ENCODE assay signal across 8 cellular contexts in genomic region chr12:113196996-113197395, GRCh38. TPM values are rescaled to one million over a fixed set of nuclear protein-coding genes. Genes with fewer than 3 reads are reported as not detected.
DNase-seq lines count a peak whose midpoint lies in the region; ATAC-seq lines count a peak whose summit lies in the region.

No MANE protein-coding gene starts in this region.

- no peak overlapping the region for H3K9ac ChIP-seq in adipocyte (ENCODE audit: low read length)

- DNase-seq in EH (ENCODE audit: low read depth) (peak; percentile 87), MG63 (peak; percentile 67), SK-MEL-5 (ENCODE audit: low read depth, low spot score) (peak; percentile 90), adipocyte (ENCODE audit: low read depth) (peak; percentile 86), Right ventricle myocardium superior (peak; percentile 71), pulmonary artery endothelial cell (ENCODE audit: low read depth, low spot score) (peak; percentile 61), NCI-H128 (lab: John Stamatoyannopoulos, UW; ENCODE audit: unreplicated experiment) (no peak)

- intact Hi-C loops in Right ventricle myocardium superior (cut with DNase I): loop anchor here (5.0 kb wide), 1 partner anchor 65 kb away; no protein-coding TSS in a partner anchor

- in situ Hi-C loops in SK-MEL-5 (cut with HindIII; ENCODE audit: low pct_unique_long_range_greater_than_20kb, low sequenced_read_pairs): no loop called here

- H3K27me3 ChIP-seq in MG63 (no peaks in the 10 kb centered on the region), adipocyte (replicated peaks; ENCODE audit: control insufficient read depth, insufficient read depth, low read length) (no peaks in the 10 kb centered on the region)

- ATAC-seq in GM21737 (IDR thresholded peaks at IDR 0.05; ENCODE audit: unreplicated experiment) (peak; percentile 73), Right ventricle myocardium superior (ENCODE audit: poor library complexity) (peak; percentile 86)

- H3K36me3 ChIP-seq in MG63 (peaks cover 9% of the 10 kb centered on the region), adipocyte (ENCODE audit: control insufficient read depth, insufficient read depth, low read length, severe bottlenecking) (peaks cover 9% of the 10 kb centered on the region)

- H3K4me1 ChIP-seq in adipocyte (ENCODE audit: control insufficient read depth, insufficient read depth, low read length): peaks cover 19% of the 10 kb centered on the region

- H3K9me3 ChIP-seq in MG63 (no peaks in the 10 kb centered on the region), adipocyte (ENCODE audit: control insufficient read depth, low read length) (no peaks in the 10 kb centered on the region)

- H3K4me3 ChIP-seq in MG63: no peak overlapping the region
- H3K4me3 ChIP-seq in adipocyte (ENCODE audit: low read length): no peak overlapping the region

RNA-seq across cellular contexts. Expression of gene RITA1, which starts 11.5 kb away (rescaled TPM):
- 34.4 and 38.6 TPM in 2 replicates for total RNA-seq in MG63 (2014; rRNA removed; shearing (Covaris generic); ENCODE audit: low replicate concordance)
- total RNA-seq in SK-MEL-5 (2014; rRNA removed; shearing (Covaris generic)): 38.8 and 39.1 TPM in 2 replicates
- polyA plus RNA-seq in SK-MEL-5 (2015; cell fraction: cytosol; rRNA removed): 44.7 and 50.9 TPM in 2 replicates
- polyA plus RNA-seq in SK-MEL-5 (2015; cell fraction: nucleus; rRNA removed): 10.3 and 16.5 TPM in 2 replicates
- 16.3 TPM for total RNA-seq in Right ventricle myocardium superior
- total RNA-seq in pulmonary artery endothelial cell: 22.3 and 26.1 TPM in 2 replicates

RNA-seq across cellular contexts. Expression of gene DDX54, which starts 11.7 kb away (rescaled TPM):
- total RNA-seq in MG63 (2014; rRNA removed; shearing (Covaris generic); ENCODE audit: low replicate concordance): 80.5 and 82.0 TPM in 2 replicates
- 60.4 and 73.4 TPM in 2 replicates for total RNA-seq in SK-MEL-5 (2014; rRNA removed; shearing (Covaris generic))
- 109 and 119 TPM in 2 replicates for polyA plus RNA-seq in SK-MEL-5 (2015; cell fraction: cytosol; rRNA removed)
- polyA plus RNA-seq in SK-MEL-5 (2015; cell fraction: nucleus; rRNA removed): 66.3 and 74.1 TPM in 2 replicates
- total RNA-seq in Right ventricle myocardium superior: 33.6 TPM
- 47.5 and 49.1 TPM in 2 replicates for total RNA-seq in pulmonary artery endothelial cell

RNA-seq across cellular contexts. Expression of gene TPCN1, which starts 24.3 kb away (rescaled TPM):
- 3.9 and 5.4 TPM in 2 replicates for total RNA-seq in MG63 (2014; rRNA removed; shearing (Covaris generic); ENCODE audit: low replicate concordance)
- 14.3 and 16.3 TPM in 2 replicates for total RNA-seq in SK-MEL-5 (2014; rRNA removed; shearing (Covaris generic))
- 45.7 and 80.2 TPM in 2 replicates for polyA plus RNA-seq in SK-MEL-5 (2015; cell fraction: cytosol; rRNA removed)
- 165 and 212 TPM in 2 replicates for polyA plus RNA-seq in SK-MEL-5 (2015; cell fraction: nucleus; rRNA removed)
- total RNA-seq in Right ventricle myocardium superior (128 TPM), pulmonary artery endothelial cell (8.2 and 10.8 TPM in 2 replicates)

RNA-seq across cellular contexts. Expression of gene CFAP73, which starts 47.5 kb away (rescaled TPM):
- not detected in 2 replicates for total RNA-seq in MG63 (2014; rRNA removed; shearing (Covaris generic); ENCODE audit: low replicate concordance)
- total RNA-seq in SK-MEL-5 (2014; rRNA removed; shearing (Covaris generic)): not detected in 2 replicates
- polyA plus RNA-seq in SK-MEL-5 (2015; cell fraction: cytosol; rRNA removed): not detected in 2 replicates
- not detected in 2 replicates for polyA plus RNA-seq in SK-MEL-5 (2015; cell fraction: nucleus; rRNA removed)
- not detected for total RNA-seq in Right ventricle myocardium superior
- total RNA-seq in pulmonary artery endothelial cell: not detected in 2 replicates
